12 cellular contexts compared by ENCODE assay signal in the genomic region with DNA sequence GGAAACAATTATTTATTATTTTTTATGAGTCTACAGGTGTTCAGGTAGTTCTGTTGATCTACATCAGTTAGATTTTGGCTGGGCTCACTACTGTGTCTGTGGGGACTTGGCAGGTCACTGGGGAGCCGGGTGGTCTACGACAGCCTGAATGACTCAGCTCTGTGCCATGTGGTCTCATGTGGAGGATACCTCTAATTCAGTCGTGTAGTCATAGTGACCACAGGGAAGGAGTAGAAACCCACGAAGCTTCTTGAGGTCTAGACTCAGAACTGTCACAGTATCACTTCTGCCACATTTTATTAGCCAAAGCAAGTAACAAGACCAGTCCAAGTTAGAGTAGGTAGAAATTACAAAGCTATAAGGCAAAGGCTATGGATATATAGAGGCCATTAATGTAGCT.
DNase-seq lines count a peak whose midpoint lies in the region; ATAC-seq lines count a peak whose summit lies in the region.
"Had no signal": no experiment of that assay in that cellular context is flagged by ENCODE, and none has a peak within 500 bp of the region (broad histone marks: within the 10 kb centered on the region; RNA-seq: fewer than 3 reads in every experiment).

No MANE protein-coding gene starts in this region.

- ATAC-seq in GM19035 (IDR thresholded peaks at IDR 0.05; ENCODE audit: unreplicated experiment) (peak; percentile 86), HG02678 (IDR thresholded peaks at IDR 0.05; ENCODE audit: unreplicated experiment) (peak; percentile 82), left ventricle myocardium superior (no peak)
- peak; percentile 83 to 91 for ATAC-seq in natural killer cell treated with Interleukin-12 subunit alpha and Interleukin-12 subunit beta and Interleukin-15 and Interleukin-18, amount 100 ng/mL, for 72 hours

- peak overlapping the region; percentile 8 for H3K4me3 Mint-ChIP-seq in natural killer cell treated with Interleukin-12 subunit alpha and Interleukin-12 subunit beta and Interleukin-15 and Interleukin-18, amount 100 ng/mL, for 72 hours
- H3K4me3 Mint-ChIP-seq: neural crest cell had no signal

- H3K27ac Mint-ChIP-seq in natural killer cell treated with Interleukin-12 subunit alpha and Interleukin-12 subunit beta and Interleukin-15 and Interleukin-18, amount 100 ng/mL, for 72 hours, result peak overlapping the region in 1 of 2 donors; percentile 20

- DNase-seq in M059J (ENCODE audit: low read depth) (peak; percentile 83), left ventricle myocardium superior (no peak), middle frontal gyrus (ENCODE audit: extremely low spot score, low spot score) (no peak), A172 (ENCODE audit: low spot score) (no peak), NCI-H2107 (lab: John Stamatoyannopoulos, UW) (no peak)
- DNase-seq in natural killer cell treated with Interleukin-12 subunit alpha and Interleukin-12 subunit beta and Interleukin-15 and Interleukin-18, amount 100 ng/mL, for 72 hours (ENCODE audit: low spot score), result peak; percentile 73
- DNase-seq: erythroblast; NCI-H510A treated with DMSO at 0.1 percent for 48 hours; stimulated activated CD8-positive, alpha-beta memory T cell treated with anti-CD3 and anti-CD28 coated beads, Interleukin-4, amount 100 ng/mL, for 48 hours had no signal

- no peaks in the 10 kb centered on the region for H3K36me3 Mint-ChIP-seq in natural killer cell treated with Interleukin-12 subunit alpha and Interleukin-12 subunit beta and Interleukin-15 and Interleukin-18, amount 100 ng/mL, for 72 hours

- peaks cover 2 to 29% of the 10 kb centered on the region in 2 donors for H3K27me3 Mint-ChIP-seq in natural killer cell treated with Interleukin-12 subunit alpha and Interleukin-12 subunit beta and Interleukin-15 and Interleukin-18, amount 100 ng/mL, for 72 hours

- peaks cover 28 to 39% of the 10 kb centered on the region in 2 donors for H3K4me1 Mint-ChIP-seq in natural killer cell treated with Interleukin-12 subunit alpha and Interleukin-12 subunit beta and Interleukin-15 and Interleukin-18, amount 100 ng/mL, for 72 hours (ENCODE audit: low read depth in 2 of 2)

- H3K9me3 Mint-ChIP-seq in natural killer cell treated with Interleukin-12 subunit alpha and Interleukin-12 subunit beta and Interleukin-15 and Interleukin-18, amount 100 ng/mL, for 72 hours, result no peaks in the 10 kb centered on the region

- intact Hi-C loops in left ventricle myocardium superior (cut with micrococcal nuclease), result loop anchor here (10.0 kb wide), 1 partner anchor 136 kb away; no protein-coding TSS in a partner anchor

Comparison
In these comparisons a context has a peak if more than half of its experiments do, and no peak if none do; other contexts are left out.
1. DNase-seq: peak in M059J (single experiment) and natural killer cell treated with Interleukin-12 subunit alpha and Interleukin-12 subunit beta and Interleukin-15 and Interleukin-18, amount 100 ng/mL, for 72 hours (single experiment); none in left ventricle myocardium superior (single experiment), middle frontal gyrus (single experiment), A172 (single experiment) and NCI-H2107 (single experiment).